ENCODE assay signal across 12 cellular contexts in genomic region chr6:139325686-139326085, GRCh38. TPM values are rescaled to one million over a fixed set of nuclear protein-coding genes. Genes with fewer than 3 reads are reported as not detected.
A peak's percentile ranks its signal among the peaks of the same experiment; 100 is the strongest.
DNase-seq lines count a peak whose midpoint lies in the region; ATAC-seq and TF ChIP-seq lines count a peak whose summit lies in the region.
"Had no signal": no experiment of that assay in that cellular context is flagged by ENCODE, and none has a peak within 500 bp of the region (broad histone marks: within the 10 kb centered on the region; RNA-seq: fewer than 3 reads in every experiment).

No MANE protein-coding gene starts in this region.

- no peak overlapping the region for H3K4me3 Mint-ChIP-seq in activated T-helper 2 cell treated with anti-CD3 and anti-CD28 coated beads, Interferon-gamma antibody, Interleukin-2, Interleukin-4, amounts not matched to agents 10 μg/mL and 5 μg/mL and 100 μg/mL, durations not matched to agents 14 hours and 24 hours and 36 hours (ENCODE audit: low read depth)
- H3K4me3 Mint-ChIP-seq: WTC11 had no signal

- TF ChIP-seq CTCF in KMS-11 (conservative IDR thresholded peaks at IDR 0.05; ENCODE audit: low read depth, low read length) (no peak), neutrophil (IDR thresholded peaks at IDR 0.05) (no peak), ovary (IDR thresholded peaks at IDR 0.05) (no peak)

- H4K20me1 ChIP-seq in KMS-11 (ENCODE audit: insufficient read depth), result no peaks in the 10 kb centered on the region

- H3K9me3 Mint-ChIP-seq in activated T-helper 2 cell treated with anti-CD3 and anti-CD28 coated beads, Interferon-gamma antibody, Interleukin-2, Interleukin-4, amounts not matched to agents 10 μg/mL and 5 μg/mL and 100 μg/mL, durations not matched to agents 14 hours and 24 hours and 36 hours, result peaks cover 24% of the 10 kb centered on the region

- ATAC-seq in left ventricle myocardium superior, result no peak
- ATAC-seq: WTC11 had no signal

- H3K4me3 ChIP-seq in KMS-11 (IDR thresholded peaks at IDR 0.05; ENCODE audit: insufficient read depth, low read depth, low read length), result no peak overlapping the region
- H3K4me3 ChIP-seq in neutrophil (ENCODE audit: low read depth in 1 of 2, low read length in 1 of 2), result peak overlapping the region in 1 of 2 experiments; percentile 60
- no peak overlapping the region for H3K4me3 ChIP-seq in ovary
- H3K4me3 ChIP-seq: tibial artery had no signal

- H3K4me2 ChIP-seq in KMS-11, result peak overlapping the region; percentile 19; the same call in 1 of the 2 replicates

- TF ChIP-seq POLR2A in ovary (IDR thresholded peaks at IDR 0.05), result no peak

- 22 to 55% (median 24%) methylated on average over 1 of the region's 1 CpG for WGBS in ovary, 3 donors

- peaks cover 49% of the 10 kb centered on the region for H3K4me1 ChIP-seq in KMS-11 (ENCODE audit: low read depth, poor library complexity, severe bottlenecking)
- peaks cover 36% of the 10 kb centered on the region in 2 experiments for H3K4me1 ChIP-seq in neutrophil (ENCODE audit: control insufficient read depth in 1 of 2, insufficient read depth in 1 of 2, low read depth in 1 of 2, low read length in 1 of 2)
- no peaks in the 10 kb centered on the region for H3K4me1 ChIP-seq in ovary (ENCODE audit: insufficient read depth)
- H3K4me1 ChIP-seq: tibial artery had no signal

- no peaks in the 10 kb centered on the region for H3K9me3 ChIP-seq in neutrophil
- no peaks in the 10 kb centered on the region for H3K9me3 ChIP-seq in ovary
- H3K9me3 ChIP-seq: tibial artery had no signal

- intact Hi-C loops in activated T-helper 2 cell treated with anti-CD3 and anti-CD28 coated beads, Interferon-gamma antibody, Interleukin-2, Interleukin-4, amounts not matched to agents 10 μg/mL and 5 μg/mL and 100 μg/mL, durations not matched to agents 14 hours and 24 hours and 36 hours (cut with micrococcal nuclease), result no loop called here
- intact Hi-C loops in left ventricle myocardium superior (cut with micrococcal nuclease) (no loop called here), ovary (cut with DNase I) (no loop called here)

- peak; percentile 19 to 68 for DNase-seq in NCI-H2081 (lab: John Stamatoyannopoulos, UW)
- DNase-seq in NCI-H2081 treated with DMSO at 0.1 percent for 48 hours (lab: John Stamatoyannopoulos, UW), result no peak
- DNase-seq in activated T-helper 2 cell treated with anti-CD3 and anti-CD28 coated beads, Interferon-gamma antibody, Interleukin-2, Interleukin-4, amounts not matched to agents 10 μg/mL and 5 μg/mL and 100 μg/mL, durations not matched to agents 14 hours and 24 hours and 36 hours (ENCODE audit: low spot score), result no peak
- DNase-seq in left ventricle myocardium superior, result no peak
- DNase-seq in ovary, result no peak
- no peak for DNase-seq in activated CD4-positive, alpha-beta T cell treated with anti-CD3 and anti-CD28 coated beads, Interleukin-2, amount 50 U/mL, for 48 hours
- DNase-seq: DMS53, SIG-M5, tibial artery had no signal

- no peaks in the 10 kb centered on the region for H3K36me3 ChIP-seq in KMS-11 (ENCODE audit: insufficient read depth)
- no peaks in the 10 kb centered on the region for H3K36me3 ChIP-seq in neutrophil
- no peaks in the 10 kb centered on the region for H3K36me3 ChIP-seq in ovary
- H3K36me3 ChIP-seq: tibial artery had no signal

- no peak for TF ChIP-seq EP300 in ovary (IDR thresholded peaks at IDR 0.05)

- H3K4me1 Mint-ChIP-seq in activated T-helper 2 cell treated with anti-CD3 and anti-CD28 coated beads, Interferon-gamma antibody, Interleukin-2, Interleukin-4, amounts not matched to agents 10 μg/mL and 5 μg/mL and 100 μg/mL, durations not matched to agents 14 hours and 24 hours and 36 hours (ENCODE audit: low read depth), result peaks cover 22% of the 10 kb centered on the region

- peak overlapping the region; percentile 45 for H3K27ac Mint-ChIP-seq in activated T-helper 2 cell treated with anti-CD3 and anti-CD28 coated beads, Interferon-gamma antibody, Interleukin-2, Interleukin-4, amounts not matched to agents 10 μg/mL and 5 μg/mL and 100 μg/mL, durations not matched to agents 14 hours and 24 hours and 36 hours
- H3K27ac Mint-ChIP-seq: WTC11 had no signal

- H3K27me3 Mint-ChIP-seq in activated T-helper 2 cell treated with anti-CD3 and anti-CD28 coated beads, Interferon-gamma antibody, Interleukin-2, Interleukin-4, amounts not matched to agents 10 μg/mL and 5 μg/mL and 100 μg/mL, durations not matched to agents 14 hours and 24 hours and 36 hours (ENCODE audit: low read depth), result no peaks in the 10 kb centered on the region

- H3K27me3 ChIP-seq in KMS-11 (ENCODE audit: insufficient read depth, low read depth), result no peaks in the 10 kb centered on the region
- no peaks in the 10 kb centered on the region for H3K27me3 ChIP-seq in neutrophil
- H3K27me3 ChIP-seq in ovary, result no peaks in the 10 kb centered on the region
- H3K27me3 ChIP-seq: tibial artery had no signal

- H3K36me3 Mint-ChIP-seq in activated T-helper 2 cell treated with anti-CD3 and anti-CD28 coated beads, Interferon-gamma antibody, Interleukin-2, Interleukin-4, amounts not matched to agents 10 μg/mL and 5 μg/mL and 100 μg/mL, durations not matched to agents 14 hours and 24 hours and 36 hours (ENCODE audit: low read depth), result peaks cover 14% of the 10 kb centered on the region

- H3K9ac ChIP-seq in KMS-11, result no peak overlapping the region

- no peaks in the 10 kb centered on the region for H3K79me2 ChIP-seq in KMS-11 (ENCODE audit: insufficient read depth, low read depth)

- H2AFZ ChIP-seq in KMS-11 (ENCODE audit: low read depth), result peak overlapping the region; percentile 2; the same call in 1 of the 2 replicates

- H3K27ac ChIP-seq in KMS-11 (peak overlapping the region; percentile 91), neutrophil (peak overlapping the region; percentile 98), ovary (no peak overlapping the region)
- H3K27ac ChIP-seq: tibial artery had no signal

RNA-seq across cellular contexts. Expression of gene TXLNB, which starts 33.9 kb away (rescaled TPM):
- total RNA-seq in activated T-helper 2 cell treated with anti-CD3 and anti-CD28 coated beads, Interferon-gamma antibody, Interleukin-2, Interleukin-4, amounts not matched to agents 10 μg/mL and 5 μg/mL and 100 μg/mL, durations not matched to agents 14 hours and 24 hours and 36 hours, result 0.05 TPM in 1 of 2 replicates, not detected in the other
- total RNA-seq in left ventricle myocardium superior, result 133 TPM
- total RNA-seq in ovary, result 1 to 10 TPM; 2.3 to 7.9 (median 3.4) TPM
- polyA plus RNA-seq in ovary, result 1 to 10 TPM; 6.1 to 6.4 TPM

RNA-seq across cellular contexts. Expression of gene CITED2, which starts 48.8 kb away (rescaled TPM):
- 36.0 and 43.6 TPM in 2 replicates for total RNA-seq in activated T-helper 2 cell treated with anti-CD3 and anti-CD28 coated beads, Interferon-gamma antibody, Interleukin-2, Interleukin-4, amounts not matched to agents 10 μg/mL and 5 μg/mL and 100 μg/mL, durations not matched to agents 14 hours and 24 hours and 36 hours
- total RNA-seq in left ventricle myocardium superior (172 TPM), ovary (100 to 1,000 TPM; 164 to 350 (median 215) TPM)
- polyA plus RNA-seq in ovary, result 100 to 1,000 TPM; 304 to 329 TPM

Comparison
In these comparisons a context has a peak if more than half of its experiments do, and no peak if none do; other contexts are left out.
1. DNase-seq: peak in NCI-H2081 (2 of 2); none in NCI-H2081 treated with DMSO at 0.1 percent for 48 hours (single experiment), activated T-helper 2 cell treated with anti-CD3 and anti-CD28 coated beads, Interferon-gamma antibody, Interleukin-2, Interleukin-4, amounts not matched to agents 10 μg/mL and 5 μg/mL and 100 μg/mL, durations not matched to agents 14 hours and 24 hours and 36 hours (single experiment), left ventricle myocardium superior (single experiment), ovary (0 of 5) and activated CD4-positive, alpha-beta T cell treated with anti-CD3 and anti-CD28 coated beads, Interleukin-2, amount 50 U/mL, for 48 hours (0 of 2).
2. H3K27ac ChIP-seq: peak in KMS-11 (single experiment) and neutrophil (single experiment); none in ovary (0 of 2).
3. RNA of gene TXLNB, which starts 33.9 kb away (total RNA-seq): 133 TPM in left ventricle myocardium superior (single experiment); 2.3 to 7.9 TPM in ovary and 0.05 TPM in activated T-helper 2 cell treated with anti-CD3 and anti-CD28 coated beads, Interferon-gamma antibody, Interleukin-2, Interleukin-4, amounts not matched to agents 10 μg/mL and 5 μg/mL and 100 μg/mL, durations not matched to agents 14 hours and 24 hours and 36 hours; every median in the first group is over 10 times any median in the second.